In genomic region chr1:40160806-40161124, GRCh38 we compare ENCODE assay signal across 8 cellular contexts. TPM values are rescaled to one million over a fixed set of nuclear protein-coding genes. Genes with fewer than 3 reads are reported as not detected.
DNase-seq lines count a peak whose midpoint lies in the region; TF ChIP-seq lines count a peak whose summit lies in the region.

No MANE protein-coding gene starts in this region.

- TF ChIP-seq POLR2A in spleen (IDR thresholded peaks at IDR 0.05) = no peak

- H4K20me1 ChIP-seq in GM23248 (ENCODE audit: insufficient read depth) = peaks cover 35% of the 10 kb centered on the region

- H3K9ac ChIP-seq in GM23248 (peak overlapping the region; percentile 99), adipocyte (ENCODE audit: low read length) (peak overlapping the region; percentile 98), iPS-18a (ENCODE audit: low read length) (peak overlapping the region; percentile 92)

- H3K27ac ChIP-seq in GM23248 (peak overlapping the region; percentile 95), iPS-18a (ENCODE audit: low read length) (peak overlapping the region; percentile 98), spleen (peak overlapping the region; percentile 84 to 97 (median 93))

- H3K79me2 ChIP-seq in GM23248 (ENCODE audit: insufficient read depth) = peaks cover 46% of the 10 kb centered on the region

- no peaks in the 10 kb centered on the region for H3K36me3 ChIP-seq in GM23248 (ENCODE audit: low read depth)
- H3K36me3 ChIP-seq in adipocyte (ENCODE audit: control insufficient read depth, insufficient read depth, low read length, severe bottlenecking) = no peaks in the 10 kb centered on the region
- no peaks in the 10 kb centered on the region for H3K36me3 ChIP-seq in iPS-18a (ENCODE audit: control insufficient read depth, low read depth, low read length)
- no peaks in the 10 kb centered on the region for H3K36me3 ChIP-seq in spleen

- no peaks in the 10 kb centered on the region for H3K9me2 ChIP-seq in GM23248 (ENCODE audit: insufficient read depth)

- no peak for DNase-seq in GM23248
- no peak for DNase-seq in adipocyte (ENCODE audit: low read depth)
- no peak for DNase-seq in spleen
- no peak for DNase-seq in cerebellar nuclear complex (lab: John Stamatoyannopoulos, UW)
- DNase-seq in stimulated activated CD4-positive, alpha-beta T cell treated with anti-CD3 and anti-CD28 coated beads, Interleukin-2, amount 100 ng/mL, for 24 hours = no peak
- DNase-seq in DMS79 (lab: John Stamatoyannopoulos, UW) = no peak
- DNase-seq in retina = no peak

- H3K4me3 ChIP-seq in GM23248 (peak overlapping the region; percentile 95), adipocyte (ENCODE audit: low read length) (peak overlapping the region; percentile 99), iPS-18a (ENCODE audit: low read length) (peak overlapping the region; percentile 92), spleen (peak overlapping the region; percentile 80 to 97 (median 92))

- in situ Hi-C loops in GM23248 (cut with MboI) = no loop called here

- H3F3A ChIP-seq in GM23248 (ENCODE audit: insufficient read depth) = peaks cover 24% of the 10 kb centered on the region

- H3K9me3 ChIP-seq in GM23248 (ENCODE audit: low read depth) (no peaks in the 10 kb centered on the region), adipocyte (ENCODE audit: control insufficient read depth, low read length) (no peaks in the 10 kb centered on the region), iPS-18a (ENCODE audit: control insufficient read depth, low read depth, low read length) (no peaks in the 10 kb centered on the region), spleen (no peaks in the 10 kb centered on the region)

- peak overlapping the region; percentile 83 for H3K4me2 ChIP-seq in GM23248 (ENCODE audit: unreplicated experiment)

- WGBS in GM23248 (ENCODE audit: low coverage in 1 of 2, low lambda C conversion rate in 2 of 2, missing lambda C conversion rate in 2 of 2), 2 experiments = 19 to 21% methylated on average over 7 of the region's 7 CpGs
- 33 to 41% (median 35%) methylated on average over 7 of the region's 7 CpGs for WGBS in spleen, 5 donors

- intact Hi-C loops in spleen (cut with DNase I; ENCODE audit: low total_unique reads) = no loop called here

- H3K4me1 ChIP-seq in GM23248 (ENCODE audit: insufficient read depth) = peaks cover 25% of the 10 kb centered on the region
- H3K4me1 ChIP-seq in adipocyte (ENCODE audit: control insufficient read depth, insufficient read depth, low read length) = peaks cover 27% of the 10 kb centered on the region
- H3K4me1 ChIP-seq in iPS-18a (ENCODE audit: control insufficient read depth, low read depth, low read length) = peaks cover 10% of the 10 kb centered on the region
- H3K4me1 ChIP-seq in spleen = peaks cover 23 to 49% (median 46%) of the 10 kb centered on the region in 6 donors

- no peaks in the 10 kb centered on the region for H3K27me3 ChIP-seq in GM23248 (replicated peaks; ENCODE audit: insufficient read depth)
- no peaks in the 10 kb centered on the region for H3K27me3 ChIP-seq in adipocyte (replicated peaks; ENCODE audit: control insufficient read depth, insufficient read depth, low read length)
- H3K27me3 ChIP-seq in iPS-18a (ENCODE audit: control insufficient read depth, insufficient read depth, low read length) = peaks cover 6% of the 10 kb centered on the region
- H3K27me3 ChIP-seq in spleen (replicated peaks in 1 of 7) = no peaks in the 10 kb centered on the region

- TF ChIP-seq CTCF in spleen (IDR thresholded peaks at IDR 0.05 in 8 of 11, conservative IDR thresholded peaks at IDR 0.05 in 3 of 11) = no peak

- H2AFZ ChIP-seq in GM23248 = peak overlapping the region; percentile 94

RNA-seq across cellular contexts. Expression of gene RLF, which starts 0.4 kb away (rescaled TPM):
- 16.4 and 18.1 TPM in 2 replicates for total RNA-seq in GM23248 (2014; rRNA removed; shearing (Covaris generic))
- polyA plus RNA-seq in GM23248 (2016; fragmentation: Nextera tagmentation; extraction: Ambion mirVana) = 6.7 and 7.3 TPM in 2 replicates
- 10 to 100 TPM; 15.9 to 26.3 (median 22.6) TPM for total RNA-seq in spleen
- 1 to 10 TPM; 3.8 to 4.6 (median 4.1) TPM for polyA plus RNA-seq in spleen
